19 cellular contexts compared by ENCODE assay signal in genomic region chr3:195214381-195214780, GRCh38.
"Had no signal": no experiment of that assay in that cellular context is flagged by ENCODE, and none has a peak within 500 bp of the region (broad histone marks: within the 10 kb centered on the region; RNA-seq: fewer than 3 reads in every experiment).

No MANE protein-coding gene starts in this region.

- H3K9me3 ChIP-seq: neutrophil, spleen, tibial artery had no signal

- H3K27ac ChIP-seq: coronary artery, hepatocyte, neutrophil, spleen, tibial artery had no signal

- H3K4me3 ChIP-seq: coronary artery, hepatocyte, spleen, tibial artery had no signal

- H3K36me3 ChIP-seq: neutrophil, spleen, tibial artery had no signal

- H2AFZ ChIP-seq: hepatocyte had no signal

- ATAC-seq: left colon; left ventricle myocardium superior; right cardiac atrium; stimulated activated memory B cell treated with anti-CD40 and anti-IgM and Interleukin-4, amounts not matched to agents 10 μg/mL and 1 μg/mL and 100 μg/mL, for 72 hours had no signal

- DNase-seq: effector CD4-positive, alpha-beta T cell; endodermal cell; erythroblast; foreskin melanocyte; left colon; left ventricle myocardium superior; naive B cell; posterior cingulate gyrus; spleen; stimulated activated CD4-positive, alpha-beta T cell treated with anti-CD3 and anti-CD28 coated beads, Interleukin-15, amount 100 ng/mL, for 24 hours; stimulated activated CD4-positive, alpha-beta T cell treated with anti-CD3 and anti-CD28 coated beads, Interleukin-1b, Interleukin-23, amount 100 ng/mL, for 48 hours; stimulated activated CD4-positive, alpha-beta T cell treated with anti-CD3 and anti-CD28 coated beads, Interleukin-4, amount 100 ng/mL, for 24 hours had no signal

- H3K79me2 ChIP-seq: hepatocyte had no signal

- H3K27me3 ChIP-seq: hepatocyte, neutrophil, spleen, tibial artery had no signal

- FAIRE-seq: endothelial cell of umbilical vein had no signal

- H3K4me2 ChIP-seq: hepatocyte had no signal
